ENCODE assay signal across 23 cellular contexts in the genomic region with DNA sequence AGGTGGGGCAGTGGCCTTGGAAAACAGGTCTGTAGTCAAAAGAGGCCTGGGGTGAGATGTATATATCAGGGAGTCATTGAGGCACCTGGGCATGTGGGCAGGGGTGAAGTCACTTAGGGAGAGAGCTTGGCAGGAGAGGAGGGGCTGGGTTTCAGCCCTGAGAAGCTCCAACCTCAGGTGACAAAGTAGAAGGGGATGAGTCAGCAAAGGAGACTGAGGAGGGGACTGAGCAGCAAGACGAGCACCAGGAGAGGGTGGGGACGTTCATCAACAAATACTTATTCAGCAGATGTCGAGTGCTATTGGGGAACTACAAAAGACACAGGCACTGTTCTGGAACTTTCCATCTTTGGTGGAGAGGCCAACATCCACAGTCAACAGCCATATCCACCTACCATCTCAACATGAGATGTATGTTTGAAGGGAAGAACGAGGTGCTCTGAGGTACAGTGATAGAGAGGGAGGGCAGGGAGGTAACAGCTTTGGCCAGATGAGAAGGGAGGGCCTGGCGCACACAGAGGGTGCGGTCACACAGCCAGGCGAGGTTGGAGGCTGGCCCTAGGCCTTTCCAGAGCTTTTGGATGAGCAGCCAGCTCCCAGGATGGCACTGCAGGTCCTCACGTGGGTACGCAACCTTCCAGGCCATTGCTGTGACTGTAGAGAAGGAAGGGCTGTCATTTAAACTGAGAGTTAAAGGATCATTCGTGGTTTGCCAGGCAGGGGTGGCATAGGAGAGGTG. TPM values are rescaled to one million over a fixed set of nuclear protein-coding genes. Genes with fewer than 3 reads are reported as not detected.
DNase-seq lines count a peak whose midpoint lies in the region; ATAC-seq, FAIRE-seq and TF ChIP-seq lines count a peak whose summit lies in the region.
"Had no signal": no experiment of that assay in that cellular context is flagged by ENCODE, and none has a peak within 500 bp of the region (broad histone marks: within the 10 kb centered on the region; RNA-seq: fewer than 3 reads in every experiment).

No MANE protein-coding gene starts in this region.

- H3K27ac ChIP-seq in H1 (ENCODE audit: low read depth, low read length) = no peak overlapping the region
- H3K27ac ChIP-seq in neural progenitor cell = no peak overlapping the region
- H3K27ac ChIP-seq in adrenal gland = no peak overlapping the region
- H3K27ac ChIP-seq: BLaER1, Peyer's patch had no signal

- intact Hi-C loops in Caco-2 (cut with micrococcal nuclease; ENCODE audit: unreplicated experiment) (no loop called here), adrenal gland (cut with DNase I) (loop anchor here (5.0 to 10.0 kb wide), 4 partner anchors 102 to 232 kb away; no protein-coding TSS in a partner anchor)

- POLR2A ChIA-PET in Caco-2 (lab: Charles Lee) = no interaction called here
- POLR2A ChIA-PET in H1 (lab: Charles Lee; ENCODE audit: partially characterized antibody) = no interaction called here

- TF ChIP-seq POLR2A in H1 (IDR thresholded peaks at IDR 0.05; ENCODE audit: control extremely low read depth in 1 of 2, low read depth in 2 of 2, low read length in 2 of 2) (no peak), adrenal gland (IDR thresholded peaks at IDR 0.05) (no peak)

- no peak overlapping the region for H2AK5ac ChIP-seq in H1 (ENCODE audit: low read depth, low read length)

- H3K4me1 ChIP-seq in Caco-2 (no peaks in the 10 kb centered on the region), H1 (replicated peaks in 1 of 4; ENCODE audit: control insufficient read depth in 3 of 4, insufficient read depth in 4 of 4, low read length in 3 of 4) (peaks cover 3 to 11% (median 7%) of the 10 kb centered on the region in 4 experiments; a peak in 6 of 7 replicates), neural progenitor cell (peaks cover 19% of the 10 kb centered on the region), adrenal gland (replicated peaks in 1 of 2) (no peaks in the 10 kb centered on the region)
- H3K4me1 ChIP-seq: BLaER1, Peyer's patch had no signal

- H2BK15ac ChIP-seq in H1 (ENCODE audit: low read length) = peak overlapping the region; percentile 83; the same call in 1 of the 2 replicates

- no peak overlapping the region for H3K23ac ChIP-seq in H1 (ENCODE audit: insufficient read length)

- no peak for ATAC-seq in stimulated activated memory B cell treated with anti-CD40 and anti-IgM and Interleukin-4, amounts not matched to agents 10 μg/mL and 1 μg/mL and 100 μg/mL, for 72 hours

- no peak overlapping the region for H3K4me3 ChIP-seq in Caco-2 (ENCODE audit: low read depth, low read length)
- no peak overlapping the region for H3K4me3 ChIP-seq in H1 (ENCODE audit: extremely low read depth in 1 of 4, insufficient read depth in 2 of 4, low read depth in 3 of 4, low read length in 4 of 4)
- H3K4me3 ChIP-seq in neural progenitor cell = no peak overlapping the region
- H3K4me3 ChIP-seq in adrenal gland = no peak overlapping the region
- H3K4me3 ChIP-seq: BLaER1, Peyer's patch had no signal

- H3K18ac ChIP-seq in H1 (ENCODE audit: extremely low read depth, low read length) = no peak overlapping the region

- TF ChIP-seq RAD21 in H1 (IDR thresholded peaks at IDR 0.05 in 1 of 2, conservative IDR thresholded peaks at IDR 0.05 in 1 of 2; ENCODE audit: low read depth in 2 of 2, low read length in 2 of 2) = no peak

- H3K36me3 ChIP-seq in Caco-2 (ENCODE audit: control insufficient read depth, insufficient read depth, low read length) (no peaks in the 10 kb centered on the region), H1 (ENCODE audit: control insufficient read depth in 2 of 4, insufficient read depth in 4 of 4, low read length in 3 of 4) (no peaks in the 10 kb centered on the region), neural progenitor cell (no peaks in the 10 kb centered on the region), adrenal gland (replicated peaks in 1 of 2) (no peaks in the 10 kb centered on the region)
- H3K36me3 ChIP-seq: BLaER1, Peyer's patch had no signal

- CTCF ChIA-PET in Caco-2 (lab: Charles Lee) (no interaction called here), H1 (lab: Charles Lee; ENCODE audit: partially characterized antibody) (interaction anchor here (0.7 to 7.8 kb wide), 5 partner anchors 12 to 224 kb away, joined by 3 to 70 read pairs (median 8); no protein-coding TSS in a partner anchor)

- H4K5ac ChIP-seq in H1 (ENCODE audit: insufficient read length, low read depth, low read length) = no peak overlapping the region

- H3K79me2 ChIP-seq in H1 (ENCODE audit: control insufficient read depth in 1 of 2, insufficient read depth in 2 of 2, low read length in 2 of 2) (no peaks in the 10 kb centered on the region), neural progenitor cell (ENCODE audit: low read depth) (no peaks in the 10 kb centered on the region)

- H3K4ac ChIP-seq in H1 (replicated peaks; ENCODE audit: insufficient read length, low read depth, low read length) = no peak overlapping the region

- no peaks in the 10 kb centered on the region for H3K23me2 ChIP-seq in H1 (ENCODE audit: low read depth, low read length)

- H3F3A ChIP-seq in neural progenitor cell (ENCODE audit: low read depth) = peaks cover 11% of the 10 kb centered on the region

- no peaks in the 10 kb centered on the region for H3K27me3 ChIP-seq in Caco-2 (replicated peaks; ENCODE audit: control insufficient read depth, insufficient read depth, low read length)
- H3K27me3 ChIP-seq in H1 (replicated peaks in 1 of 4; ENCODE audit: control insufficient read depth in 3 of 4, extremely low read depth in 1 of 4, insufficient read depth in 3 of 4, low read length in 3 of 4) = no peaks in the 10 kb centered on the region
- H3K27me3 ChIP-seq in neural progenitor cell = no peaks in the 10 kb centered on the region
- H3K27me3 ChIP-seq in adrenal gland = no peaks in the 10 kb centered on the region
- H3K27me3 ChIP-seq: BLaER1, Peyer's patch had no signal

- H3K9me3 ChIP-seq in Caco-2 (0 out of 2 replicates have a peak, but pooled peaks cover 1% of the 10 kb centered on the region), H1 (ENCODE audit: insufficient read depth in 2 of 2, low read depth in 1 of 2, low read length in 1 of 2) (0 out of 4 replicates have a peak, but pooled peaks cover 0 to under 1% of the 10 kb centered on the region in 2 experiments), neural progenitor cell (ENCODE audit: low read depth) (no peaks in the 10 kb centered on the region), adrenal gland (replicated peaks in 1 of 3) (no peaks in the 10 kb centered on the region)
- H3K9me3 ChIP-seq: BLaER1, Peyer's patch had no signal

- H3K36me3 Mint-ChIP-seq in Caco-2 (ENCODE audit: insufficient read depth, unreplicated experiment) (no peaks in the 10 kb centered on the region), neural progenitor cell (no peaks in the 10 kb centered on the region)
- H3K36me3 Mint-ChIP-seq in stimulated activated memory B cell treated with anti-CD40 and anti-IgM and Interleukin-4, amounts not matched to agents 10 μg/mL and 1 μg/mL and 100 μg/mL, for 72 hours = no peaks in the 10 kb centered on the region
- H3K36me3 Mint-ChIP-seq: CD4-positive, CD25-positive, alpha-beta regulatory T cell had no signal

- peak overlapping the region; percentile 38; the same call in 1 of the 2 replicates for H2BK20ac ChIP-seq in H1 (ENCODE audit: low read length)

- no peak overlapping the region for H4K8ac ChIP-seq in H1 (ENCODE audit: extremely low read depth, insufficient read depth, low read length)

- H3K79me1 ChIP-seq in H1 (ENCODE audit: low read depth, low read length) = no peaks in the 10 kb centered on the region

- H3K56ac ChIP-seq in H1 (replicated peaks; ENCODE audit: insufficient read length, low read depth, low read length) = no peak overlapping the region

- H2BK12ac ChIP-seq in H1 (ENCODE audit: low read depth, low read length) = 0 out of 2 replicates have a peak overlapping the region, but pooled peaks have one; percentile 69

- WGBS in H1 (ENCODE audit: extremely low coverage in 1 of 2, insufficient coverage in 1 of 2, insufficient read length in 1 of 2, insufficient replicate concordance in 2 of 2, low coverage in 1 of 2, low lambda C conversion rate in 2 of 2, missing lambda C conversion rate in 1 of 2), 2 experiments = 83% methylated on average over 10 of the region's 10 CpGs; no CpG with 5 or more reads in 1 of the 2 experiments
- WGBS in adrenal gland, 4 donors = 81 to 90% (median 86%) methylated on average over 10 of the region's 10 CpGs

- H2BK5ac ChIP-seq in H1 (ENCODE audit: low read depth, low read length) = no peak overlapping the region

- H4K20me1 ChIP-seq in H1 (replicated peaks in 1 of 2; ENCODE audit: control insufficient read depth in 1 of 2, insufficient read depth in 2 of 2, low read length in 2 of 2) (no peaks in the 10 kb centered on the region), neural progenitor cell (ENCODE audit: low read depth) (no peaks in the 10 kb centered on the region)
- H4K20me1 ChIP-seq: BLaER1 had no signal

- H3K27ac Mint-ChIP-seq in Caco-2 (ENCODE audit: unreplicated experiment) (peak overlapping the region; percentile 45), neural progenitor cell (peak overlapping the region; percentile 73)
- H3K27ac Mint-ChIP-seq in stimulated activated memory B cell treated with anti-CD40 and anti-IgM and Interleukin-4, amounts not matched to agents 10 μg/mL and 1 μg/mL and 100 μg/mL, for 72 hours = no peak overlapping the region
- H3K27ac Mint-ChIP-seq: CD4-positive, CD25-positive, alpha-beta regulatory T cell had no signal

- no peak overlapping the region for H2AFZ ChIP-seq in H1 (ENCODE audit: low read length)
- no peak overlapping the region for H2AFZ ChIP-seq in neural progenitor cell (replicated peaks)

- no peak overlapping the region for H3K4me2 ChIP-seq in H1 (ENCODE audit: insufficient read depth in 1 of 2, low read depth in 2 of 2, low read length in 2 of 2)
- no peak overlapping the region for H3K4me2 ChIP-seq in neural progenitor cell
- H3K4me2 ChIP-seq: BLaER1 had no signal

- H3K9ac ChIP-seq in H1 (replicated peaks in 1 of 4; ENCODE audit: extremely low read depth in 1 of 4, low read depth in 3 of 4, low read length in 3 of 4) (no peak overlapping the region), neural progenitor cell (no peak overlapping the region)
- H3K9ac ChIP-seq: BLaER1 had no signal

- no peak for FAIRE-seq in H1 (lab: Jason Lieb, UNC)
- FAIRE-seq: D721Med, H54 had no signal

- TF ChIP-seq CTCF in Caco-2 (IDR thresholded peaks at IDR 0.05; ENCODE audit: insufficient read depth in 1 of 2, low read depth in 1 of 2, low read length in 1 of 2, severe bottlenecking in 1 of 2, unreplicated experiment in 1 of 2) (no peak), H1 (IDR thresholded peaks at IDR 0.05; ENCODE audit: control extremely low read depth in 1 of 3, insufficient read depth in 1 of 3, low read depth in 1 of 3, low read length in 3 of 3) (no peak), neural progenitor cell (IDR thresholded peaks at IDR 0.05) (no peak), adrenal gland (IDR thresholded peaks at IDR 0.05) (no peak)

- DNase-seq in NCI-H1694 treated with DMSO at 0.1 percent for 48 hours (lab: John Stamatoyannopoulos, UW) (peak; percentile 18), NCI-H1694 (lab: John Stamatoyannopoulos, UW) (no peak), Caco-2 (no peak), H1 (ENCODE audit: low read depth in 1 of 2, low spot score in 2 of 2) (no peak), neural progenitor cell (ENCODE audit: low spot score) (no peak), AG20443 (ENCODE audit: low spot score) (no peak), adrenal gland (no peak)
- DNase-seq: 8988T; CD4-positive, CD25-positive, alpha-beta regulatory T cell; Karpas-422; NCI-H1105 treated with DMSO at 0.1 percent for 48 hours; NCI-H146; NCI-H2029 treated with DMSO at 0.1 percent for 48 hours; NCI-H2227 treated with DMSO at 0.1 percent for 48 hours; NCI-H526 treated with DMSO at 0.1 percent for 48 hours; OCI-M1; Peyer's patch; SHP77 treated with DMSO at 0.1 percent for 48 hours had no signal

- no peak for TF ChIP-seq EP300 in H1 (IDR thresholded peaks at IDR 0.05; ENCODE audit: borderline replicate concordance in 1 of 2, low read depth in 2 of 2, low read length in 2 of 2)

- no peak overlapping the region for H3K4me3 Mint-ChIP-seq in Caco-2 (ENCODE audit: unreplicated experiment)
- H3K4me3 Mint-ChIP-seq in neural progenitor cell = no peak overlapping the region
- H3K4me3 Mint-ChIP-seq in stimulated activated memory B cell treated with anti-CD40 and anti-IgM and Interleukin-4, amounts not matched to agents 10 μg/mL and 1 μg/mL and 100 μg/mL, for 72 hours = no peak overlapping the region
- H3K4me3 Mint-ChIP-seq: CD4-positive, CD25-positive, alpha-beta regulatory T cell had no signal

- H3K9me3 Mint-ChIP-seq in Caco-2 (ENCODE audit: unreplicated experiment) (no peaks in the 10 kb centered on the region), neural progenitor cell (no peaks in the 10 kb centered on the region)
- H3K9me3 Mint-ChIP-seq in stimulated activated memory B cell treated with anti-CD40 and anti-IgM and Interleukin-4, amounts not matched to agents 10 μg/mL and 1 μg/mL and 100 μg/mL, for 72 hours = no peaks in the 10 kb centered on the region

- H2BK120ac ChIP-seq in H1 (replicated peaks; ENCODE audit: low read depth, low read length) = no peak overlapping the region

- H3K4me1 Mint-ChIP-seq in Caco-2 (ENCODE audit: low read depth, unreplicated experiment) (no peaks in the 10 kb centered on the region), neural progenitor cell (peaks cover 24% of the 10 kb centered on the region)
- no peaks in the 10 kb centered on the region for H3K4me1 Mint-ChIP-seq in stimulated activated memory B cell treated with anti-CD40 and anti-IgM and Interleukin-4, amounts not matched to agents 10 μg/mL and 1 μg/mL and 100 μg/mL, for 72 hours
- H3K4me1 Mint-ChIP-seq: CD4-positive, CD25-positive, alpha-beta regulatory T cell had no signal

- no peak overlapping the region for H4K91ac ChIP-seq in H1 (replicated peaks; ENCODE audit: insufficient read length, low read length)

- H3K27me3 Mint-ChIP-seq in Caco-2 (ENCODE audit: insufficient read depth, unreplicated experiment) (peaks cover 4% of the 10 kb centered on the region), neural progenitor cell (ENCODE audit: insufficient read depth, low read depth) (peaks cover 3% of the 10 kb centered on the region)
- H3K27me3 Mint-ChIP-seq in stimulated activated memory B cell treated with anti-CD40 and anti-IgM and Interleukin-4, amounts not matched to agents 10 μg/mL and 1 μg/mL and 100 μg/mL, for 72 hours = peaks cover 44% of the 10 kb centered on the region
- H3K27me3 Mint-ChIP-seq: CD4-positive, CD25-positive, alpha-beta regulatory T cell had no signal

- BruUV-seq in Caco-2 (replicated peaks; lab: Mats Ljungman, UMichigan) = no TSS peak

- H3K14ac ChIP-seq in H1 (ENCODE audit: insufficient read length) = no peak overlapping the region

RNA-seq across cellular contexts. Expression of a gene that starts 45.7 kb away (rescaled TPM):
- total RNA-seq in Caco-2 (2022) = 0.82 and 1.1 TPM in 2 replicates
- 0.44 and 0.50 TPM in 2 replicates for total RNA-seq in H1 (2021; fragmentation: NEBNext Ultra II Directional; extraction: Animal tissue kit (Norgen Biotek cat#: 25700))
- polyA plus RNA-seq in H1 (2011; rRNA removed) = 0.16 and 0.24 TPM in 2 replicates
- polyA plus RNA-seq in H1 (2011; cell fraction: cytosol; rRNA removed) = 0.30 TPM
- 1.1 TPM for polyA plus RNA-seq in H1 (2011; cell fraction: nucleus; rRNA removed)
- 0.28 to 0.34 TPM (median 0.32 TPM) in 4 replicates for polyA plus RNA-seq in H1 (2012, experiment 1 of 2)
- polyA plus RNA-seq in H1 (2012, experiment 2 of 2) = 0.04 TPM
- 0.57 TPM for polyA plus RNA-seq in H1 (2013, experiment 1 of 2)
- polyA plus RNA-seq in H1 (2013, experiment 2 of 2) = 0.35 TPM
- polyA minus RNA-seq in H1 (2011; rRNA and poly(A)+ RNA removed) = 0.95 and 1.1 TPM in 2 replicates
- not detected for polyA minus RNA-seq in H1 (2011; cell fraction: cytosol; rRNA and poly(A)+ RNA removed)
- 2.9 TPM for polyA minus RNA-seq in H1 (2011; cell fraction: nucleus; rRNA and poly(A)+ RNA removed)
- 2.4 and 5.3 TPM in 2 replicates for total RNA-seq in neural progenitor cell (ENCODE audit: low replicate concordance)
- 10 to 100 TPM in 3 of 8 donors, 1 to 10 TPM in 5; 3.8 to 30.8 (median 8.3) TPM for total RNA-seq in adrenal gland
- 1 to 10 TPM; 2.1 to 4.7 (median 3.0) TPM for polyA plus RNA-seq in adrenal gland
- total RNA-seq: CD4-positive, CD25-positive, alpha-beta regulatory T cell had no signal
- polyA plus RNA-seq: CD4-positive, CD25-positive, alpha-beta regulatory T cell had no signal

RNA-seq across cellular contexts. Expression of a gene that starts 48.7 kb away (rescaled TPM):
- 0.70 and 0.77 TPM in 2 replicates for total RNA-seq in Caco-2 (2022)
- total RNA-seq in H1 (2021; fragmentation: NEBNext Ultra II Directional; extraction: Animal tissue kit (Norgen Biotek cat#: 25700)) = not detected in 2 replicates
- polyA plus RNA-seq in H1 (2011; rRNA removed) = not detected in 2 replicates
- not detected for polyA plus RNA-seq in H1 (2011; cell fraction: cytosol; rRNA removed)
- not detected for polyA plus RNA-seq in H1 (2011; cell fraction: nucleus; rRNA removed)
- 0.25 to 0.29 TPM in 2 of 4 replicates, not detected in the others for polyA plus RNA-seq in H1 (2012, experiment 1 of 2)
- polyA plus RNA-seq in H1 (2012, experiment 2 of 2) = not detected
- polyA plus RNA-seq in H1 (2013, experiment 1 of 2) = 0.04 TPM
- polyA plus RNA-seq in H1 (2013, experiment 2 of 2) = 0.07 TPM
- polyA minus RNA-seq in H1 (2011; rRNA and poly(A)+ RNA removed) = not detected in 2 replicates
- polyA minus RNA-seq in H1 (2011; cell fraction: cytosol; rRNA and poly(A)+ RNA removed) = not detected
- polyA minus RNA-seq in H1 (2011; cell fraction: nucleus; rRNA and poly(A)+ RNA removed) = not detected
- not detected in 2 replicates for total RNA-seq in neural progenitor cell (ENCODE audit: low replicate concordance)
- total RNA-seq in adrenal gland = 10 to 100 TPM in 1 of 8 donors, 1 to 10 TPM in 3, under 1 TPM in 4; 0.41 to 11.2 (median 1.4) TPM
- 10 to 100 TPM in 1 of 3 donors, 1 to 10 TPM in 1, under 1 TPM in 1; 0.88 to 21.6 (median 1.4) TPM for polyA plus RNA-seq in adrenal gland
- total RNA-seq: HT-29 had no signal
- polyA plus RNA-seq: CD4-positive, CD25-positive, alpha-beta regulatory T cell had no signal
